10 cellular contexts compared by ENCODE assay signal in the genomic region with DNA sequence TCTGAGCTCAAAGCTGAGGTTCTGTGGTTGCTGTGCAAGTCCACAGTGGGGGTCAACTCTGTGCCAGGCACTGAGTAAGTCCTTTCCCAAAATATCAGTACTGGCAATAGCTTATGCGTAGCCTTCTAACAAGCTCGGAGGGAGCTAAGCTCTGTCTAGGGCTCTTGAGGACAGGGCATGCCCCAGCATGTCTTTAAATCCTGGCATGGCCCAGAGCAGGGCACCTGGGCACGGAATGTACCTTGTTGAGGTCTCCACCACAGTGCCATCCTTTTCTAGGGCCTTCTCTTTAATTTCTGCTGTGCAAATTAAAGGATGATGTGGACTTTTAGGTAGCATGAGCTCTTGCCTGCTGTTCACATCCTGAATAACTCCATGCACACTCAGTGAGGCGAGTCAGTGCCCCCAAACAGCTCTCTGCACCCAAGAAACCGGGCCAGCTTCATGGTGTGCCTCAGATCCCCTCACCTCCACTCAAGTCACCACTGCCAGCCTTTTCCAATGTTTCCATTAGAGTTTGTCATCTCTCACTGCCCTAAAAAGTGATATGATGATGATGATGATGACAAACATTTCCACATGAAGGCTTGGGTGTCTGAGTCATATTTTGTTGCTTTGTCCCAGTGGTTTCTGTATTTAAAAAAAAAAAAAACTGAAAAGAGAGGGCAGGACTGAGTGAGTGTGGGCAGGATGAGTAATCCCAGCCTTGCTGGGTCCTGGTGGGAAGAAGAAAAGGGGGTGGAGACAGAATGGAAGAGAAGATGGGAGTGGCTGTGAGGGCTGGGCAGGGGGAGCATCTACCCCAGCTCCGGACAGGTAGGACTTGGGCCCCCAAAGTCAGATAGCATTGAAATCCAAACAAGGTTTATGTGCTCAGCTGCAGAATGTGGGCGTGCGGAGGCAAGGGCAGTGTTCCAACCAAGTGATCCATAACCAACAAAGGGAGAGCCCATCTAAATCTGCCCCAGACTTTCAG.
DNase-seq lines count a peak whose midpoint lies in the region; ATAC-seq and TF ChIP-seq lines count a peak whose summit lies in the region.
"Had no signal": no experiment of that assay in that cellular context is flagged by ENCODE, and none has a peak within 500 bp of the region (broad histone marks: within the 10 kb centered on the region; RNA-seq: fewer than 3 reads in every experiment).

No MANE protein-coding gene starts in this region.

- POLR2A ChIA-PET in WTC11 (lab: Charles Lee) = no interaction called here

- H3K27me3 ChIP-seq in Karpas-422 (ENCODE audit: low read length) (no peaks in the 10 kb centered on the region), stomach (peaks cover 0 to 3% (median 0%) of the 10 kb centered on the region in 3 donors)
- H3K27me3 ChIP-seq: BLaER1 treated with 17β-estradiol and CSF1 and Interleukin-3, amounts not matched to agents 10 nM and 100 nM had no signal

- no peak overlapping the region for H3K9ac ChIP-seq in Karpas-422 (ENCODE audit: low read length)
- H3K9ac ChIP-seq: BLaER1 treated with 17β-estradiol and CSF1 and Interleukin-3, amounts not matched to agents 10 nM and 100 nM had no signal

- no peak overlapping the region for H3K4me2 ChIP-seq in Karpas-422 (ENCODE audit: low read depth, low read length, poor library complexity, severe bottlenecking)

- H4K20me1 ChIP-seq in Karpas-422 (ENCODE audit: insufficient read depth, low read depth, low read length) = no peaks in the 10 kb centered on the region
- H4K20me1 ChIP-seq: BLaER1 treated with 17β-estradiol and CSF1 and Interleukin-3, amounts not matched to agents 10 nM and 100 nM had no signal

- H3K4me1 ChIP-seq in Karpas-422 (ENCODE audit: low read length) (peaks cover 3% of the 10 kb centered on the region; the same call in 1 of the 2 replicates), stomach (peaks cover 0 to 18% (median 3%) of the 10 kb centered on the region in 4 donors)

- H3K36me3 Mint-ChIP-seq in WTC11 = no peaks in the 10 kb centered on the region

- WGBS in stomach, 5 donors = 60 to 83% (median 64%) methylated on average over 8 of the region's 8 CpGs

- H3K27ac ChIP-seq in Karpas-422 (ENCODE audit: low read length) = no peak overlapping the region
- no peak overlapping the region for H3K27ac ChIP-seq in stomach
- H3K27ac ChIP-seq: BLaER1 treated with 17β-estradiol and CSF1 and Interleukin-3, amounts not matched to agents 10 nM and 100 nM had no signal

- CTCF ChIA-PET in WTC11 (lab: Charles Lee) = interaction anchor here (1.0 to 1.2 kb wide), 3 partner anchors 13 to 115 kb away, joined by 3 to 4 read pairs (median 3); no protein-coding TSS in a partner anchor

- H3K9me2 ChIP-seq in Karpas-422 (replicated peaks; ENCODE audit: insufficient read depth, low read length) = no peaks in the 10 kb centered on the region

- H3K27me3 Mint-ChIP-seq in WTC11 (ENCODE audit: low read depth) = no peaks in the 10 kb centered on the region

- no peaks in the 10 kb centered on the region for H3K9me3 Mint-ChIP-seq in WTC11

- no peaks in the 10 kb centered on the region for H3K79me2 ChIP-seq in Karpas-422 (ENCODE audit: low read length)

- H2AFZ ChIP-seq in Karpas-422 (ENCODE audit: low read length) = no peak overlapping the region

- no peak overlapping the region for H3K4me3 Mint-ChIP-seq in WTC11

- peak; percentile 38; the same call in 1 of the 2 replicates for ATAC-seq in WTC11

- intact Hi-C loops in stomach (cut with DNase I; ENCODE audit: low total_unique reads) = loop anchor here (10.0 kb wide), 1 partner anchor 114 kb away; no protein-coding TSS in a partner anchor

- DNase-seq in A172 (ENCODE audit: low spot score) (peak; percentile 88), HPDE6-E6E7 (ENCODE audit: extremely low spot score) (peak; percentile 95), WTC11 (ENCODE audit: low spot score) (no peak), iris pigment epithelial cell (ENCODE audit: low read depth) (peak; percentile 79), Karpas-422 (no peak), GDM1 (lab: John Stamatoyannopoulos, UW) (no peak), stomach (no peak), GOT3 (lab: John Stamatoyannopoulos, UW) (no peak)
- DNase-seq: activated effector memory CD4-positive, alpha-beta T cell treated with anti-CD3 and anti-CD28 coated beads, Interleukin-2, amount 50 U/mL, for 16 hours had no signal

- H3K36me3 ChIP-seq in Karpas-422 (ENCODE audit: insufficient read depth, low read length) = no peaks in the 10 kb centered on the region
- H3K36me3 ChIP-seq in stomach = no peaks in the 10 kb centered on the region
- H3K36me3 ChIP-seq: BLaER1 treated with 17β-estradiol and CSF1 and Interleukin-3, amounts not matched to agents 10 nM and 100 nM had no signal

- H3K4me1 Mint-ChIP-seq in WTC11 = peaks cover 19% of the 10 kb centered on the region

- no peak for TF ChIP-seq POLR2A in stomach (IDR thresholded peaks at IDR 0.05)

- TF ChIP-seq EP300 in stomach (IDR thresholded peaks at IDR 0.05) = no peak

- no peak overlapping the region for H3K27ac Mint-ChIP-seq in WTC11

- no peak overlapping the region for H3K4me3 ChIP-seq in Karpas-422 (ENCODE audit: low read length)
- no peak overlapping the region for H3K4me3 ChIP-seq in stomach
- H3K4me3 ChIP-seq: BLaER1 treated with 17β-estradiol and CSF1 and Interleukin-3, amounts not matched to agents 10 nM and 100 nM had no signal

- no peak for TF ChIP-seq CTCF in WTC11 (IDR thresholded peaks at IDR 0.05)
- TF ChIP-seq CTCF in stomach (IDR thresholded peaks at IDR 0.05) = no peak

- H3K9me3 ChIP-seq in Karpas-422 (ENCODE audit: low read length) (no peaks in the 10 kb centered on the region), stomach (no peaks in the 10 kb centered on the region)
- H3K9me3 ChIP-seq: BLaER1 treated with 17β-estradiol and CSF1 and Interleukin-3, amounts not matched to agents 10 nM and 100 nM had no signal

TF ChIP-seq in WTC11, 78 proteins besides CTCF, POLR2A, EP300 and RAD21 (continues in another document):
- TF ChIP-seq GABPB1 (CRISPR knock-in tag; IDR thresholded peaks at IDR 0.05) (no peak), OVOL2 (CRISPR knock-in tag; IDR thresholded peaks at IDR 0.05; ENCODE audit: borderline replicate concordance) (no peak), TEAD1 (CRISPR knock-in tag; IDR thresholded peaks at IDR 0.05) (no peak), NFATC4 (CRISPR knock-in tag; IDR thresholded peaks at IDR 0.05) (no peak), ZNF138 (CRISPR knock-in tag; conservative IDR thresholded peaks at IDR 0.05) (no peak)
- TF ChIP-seq, protein P1, sequence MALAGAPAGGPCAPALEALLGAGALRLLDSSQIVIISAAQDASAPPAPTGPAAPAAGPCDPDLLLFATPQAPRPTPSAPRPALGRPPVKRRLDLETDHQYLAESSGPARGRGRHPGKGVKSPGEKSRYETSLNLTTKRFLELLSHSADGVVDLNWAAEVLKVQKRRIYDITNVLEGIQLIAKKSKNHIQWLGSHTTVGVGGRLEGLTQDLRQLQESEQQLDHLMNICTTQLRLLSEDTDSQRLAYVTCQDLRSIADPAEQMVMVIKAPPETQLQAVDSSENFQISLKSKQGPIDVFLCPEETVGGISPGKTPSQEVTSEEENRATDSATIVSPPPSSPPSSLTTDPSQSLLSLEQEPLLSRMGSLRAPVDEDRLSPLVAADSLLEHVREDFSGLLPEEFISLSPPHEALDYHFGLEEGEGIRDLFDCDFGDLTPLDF (CRISPR knock-in tag; IDR thresholded peaks at IDR 0.05) = no peak
- TF ChIP-seq, protein P2, sequence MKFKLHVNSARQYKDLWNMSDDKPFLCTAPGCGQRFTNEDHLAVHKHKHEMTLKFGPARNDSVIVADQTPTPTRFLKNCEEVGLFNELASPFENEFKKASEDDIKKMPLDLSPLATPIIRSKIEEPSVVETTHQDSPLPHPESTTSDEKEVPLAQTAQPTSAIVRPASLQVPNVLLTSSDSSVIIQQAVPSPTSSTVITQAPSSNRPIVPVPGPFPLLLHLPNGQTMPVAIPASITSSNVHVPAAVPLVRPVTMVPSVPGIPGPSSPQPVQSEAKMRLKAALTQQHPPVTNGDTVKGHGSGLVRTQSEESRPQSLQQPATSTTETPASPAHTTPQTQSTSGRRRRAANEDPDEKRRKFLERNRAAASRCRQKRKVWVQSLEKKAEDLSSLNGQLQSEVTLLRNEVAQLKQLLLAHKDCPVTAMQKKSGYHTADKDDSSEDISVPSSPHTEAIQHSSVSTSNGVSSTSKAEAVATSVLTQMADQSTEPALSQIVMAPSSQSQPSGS (CRISPR knock-in tag; IDR thresholded peaks at IDR 0.05; ENCODE audit: borderline replicate concordance, low read depth) = no peak
- TF ChIP-seq, protein P3, sequence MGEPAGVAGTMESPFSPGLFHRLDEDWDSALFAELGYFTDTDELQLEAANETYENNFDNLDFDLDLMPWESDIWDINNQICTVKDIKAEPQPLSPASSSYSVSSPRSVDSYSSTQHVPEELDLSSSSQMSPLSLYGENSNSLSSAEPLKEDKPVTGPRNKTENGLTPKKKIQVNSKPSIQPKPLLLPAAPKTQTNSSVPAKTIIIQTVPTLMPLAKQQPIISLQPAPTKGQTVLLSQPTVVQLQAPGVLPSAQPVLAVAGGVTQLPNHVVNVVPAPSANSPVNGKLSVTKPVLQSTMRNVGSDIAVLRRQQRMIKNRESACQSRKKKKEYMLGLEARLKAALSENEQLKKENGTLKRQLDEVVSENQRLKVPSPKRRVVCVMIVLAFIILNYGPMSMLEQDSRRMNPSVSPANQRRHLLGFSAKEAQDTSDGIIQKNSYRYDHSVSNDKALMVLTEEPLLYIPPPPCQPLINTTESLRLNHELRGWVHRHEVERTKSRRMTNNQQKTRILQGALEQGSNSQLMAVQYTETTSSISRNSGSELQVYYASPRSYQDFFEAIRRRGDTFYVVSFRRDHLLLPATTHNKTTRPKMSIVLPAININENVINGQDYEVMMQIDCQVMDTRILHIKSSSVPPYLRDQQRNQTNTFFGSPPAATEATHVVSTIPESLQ (CRISPR knock-in tag; IDR thresholded peaks at IDR 0.05) = no peak

Comparison
In these comparisons a context has a peak if more than half of its experiments do, and no peak if none do; other contexts are left out.
1. DNase-seq: peak in A172 (single experiment), HPDE6-E6E7 (single experiment) and iris pigment epithelial cell (single experiment); none in WTC11 (single experiment), Karpas-422 (single experiment), GDM1 (single experiment), stomach (single experiment) and GOT3 (single experiment).